Comparison of ENCODE assay signal across 14 cellular contexts in the genomic region with DNA sequence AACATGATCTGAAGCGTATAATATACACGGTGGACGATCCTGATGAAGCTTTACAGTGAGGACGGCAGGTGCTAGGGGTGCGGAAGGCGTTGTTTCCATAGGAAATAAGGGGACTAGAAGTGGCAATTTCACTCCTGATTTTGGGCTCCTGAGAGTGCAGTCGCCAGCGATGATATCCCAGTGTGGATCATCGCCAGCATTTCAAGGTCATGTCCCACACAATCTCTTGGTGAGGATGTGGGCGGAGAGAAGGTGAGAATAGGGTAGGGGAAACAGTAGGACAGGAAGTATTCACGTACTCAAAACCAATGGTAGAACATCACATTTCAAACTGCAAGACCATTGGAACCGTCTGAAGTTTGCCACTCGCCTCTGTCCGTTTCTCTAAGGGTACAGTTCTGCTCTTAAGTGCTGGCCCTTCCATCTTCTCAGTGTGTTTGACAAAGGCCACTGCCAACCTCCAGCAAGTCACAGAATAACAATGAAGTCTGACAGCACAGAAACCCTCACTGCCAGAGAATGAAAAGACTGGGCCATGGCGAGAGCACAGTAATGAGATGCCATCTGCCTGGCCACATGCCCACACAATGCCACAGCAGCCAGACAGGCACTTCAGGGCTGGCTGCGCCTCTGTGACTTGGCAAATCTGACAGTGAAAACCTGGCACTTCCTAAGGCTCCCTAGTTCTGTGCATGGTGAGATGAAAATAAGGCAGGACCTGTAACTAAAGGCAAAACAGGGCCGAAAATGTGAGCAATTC. TPM values are rescaled to one million over a fixed set of nuclear protein-coding genes. Genes with fewer than 3 reads are reported as not detected.
A peak's percentile ranks its signal among the peaks of the same experiment; 100 is the strongest.
DNase-seq lines count a peak whose midpoint lies in the region; ATAC-seq and TF ChIP-seq lines count a peak whose summit lies in the region.
"Had no signal": no experiment of that assay in that cellular context is flagged by ENCODE, and none has a peak within 500 bp of the region (broad histone marks: within the 10 kb centered on the region; RNA-seq: fewer than 3 reads in every experiment).

No MANE protein-coding gene starts in this region.

- no peaks in the 10 kb centered on the region for H3K27me3 ChIP-seq in psoas muscle (ENCODE audit: insufficient read depth in 3 of 3, low read length in 2 of 3)
- H3K27me3 ChIP-seq in effector memory CD4-positive, alpha-beta T cell (replicated peaks; ENCODE audit: control insufficient read depth, insufficient read depth, low read length, poor library complexity, severe bottlenecking): no peaks in the 10 kb centered on the region
- H3K27me3 ChIP-seq: neutrophil, SJSA1 had no signal

- no peak for TF ChIP-seq CTCF in psoas muscle (IDR thresholded peaks at IDR 0.05)

- DNase-seq in HUDEP-2 (lab: John Stamatoyannopoulos, UW; ENCODE audit: unreplicated experiment in 76 of 76) (peak in 46 of 76 experiments; percentile 6 to 63 (median 32)), NCI-H446 (lab: John Stamatoyannopoulos, UW) (peak; percentile 39 to 93), Right ventricle myocardium superior (peak; percentile 83), psoas muscle (peak; percentile 70 to 92), HK-2 (ENCODE audit: unreplicated experiment) (no peak), HCEC 1CT (no peak)
- DNase-seq in effector memory CD4-positive, alpha-beta T cell: no peak
- DNase-seq: central memory CD4-positive, alpha-beta T cell; KG1; NCI-H526 treated with DMSO at 0.1 percent for 48 hours had no signal

- ATAC-seq in Right ventricle myocardium superior (ENCODE audit: poor library complexity) (peak; percentile 64), psoas muscle (peak; percentile 74 to 82 (median 78)), GM21526 (IDR thresholded peaks at IDR 0.05; ENCODE audit: low FRiP score, unreplicated experiment) (no peak)
- ATAC-seq: activated T-helper 17 cell treated with anti-CD3 and anti-CD28 coated beads, Interleukin-2, amount 50 U/mL, for 72 hours had no signal

- no peaks in the 10 kb centered on the region for H3K9me3 ChIP-seq in psoas muscle
- H3K9me3 ChIP-seq in effector memory CD4-positive, alpha-beta T cell (ENCODE audit: control insufficient read depth, low read length): no peaks in the 10 kb centered on the region
- H3K9me3 ChIP-seq: neutrophil, SJSA1 had no signal

- H3K4me1 ChIP-seq in psoas muscle: peaks cover 41% of the 10 kb centered on the region
- H3K4me1 ChIP-seq in effector memory CD4-positive, alpha-beta T cell (ENCODE audit: control insufficient read depth, insufficient read depth, low read length, poor library complexity, severe bottlenecking): no peaks in the 10 kb centered on the region

- peaks cover 12 to 48% of the 10 kb centered on the region in 2 donors for H3K36me3 ChIP-seq in psoas muscle (ENCODE audit: insufficient read depth in 1 of 2, low read depth in 1 of 2)
- H3K36me3 ChIP-seq in effector memory CD4-positive, alpha-beta T cell (ENCODE audit: control insufficient read depth, insufficient read depth, low read length): peaks cover 43% of the 10 kb centered on the region

- no peak overlapping the region for H3K4me3 ChIP-seq in psoas muscle
- no peak overlapping the region for H3K4me3 ChIP-seq in effector memory CD4-positive, alpha-beta T cell (ENCODE audit: insufficient read depth, low read depth, low read length, poor library complexity, severe bottlenecking)
- H3K4me3 ChIP-seq: SJSA1 had no signal

- intact Hi-C loops in Right ventricle myocardium superior (cut with DNase I): no loop called here
- intact Hi-C loops in psoas muscle (cut with DNase I): no loop called here

- 41 to 54% (median 49%) methylated on average over 17 of the region's 17 CpGs for WGBS in psoas muscle, 3 donors

- H3K27ac ChIP-seq in psoas muscle: peak overlapping the region; percentile 59
- H3K27ac ChIP-seq in effector memory CD4-positive, alpha-beta T cell (ENCODE audit: insufficient read depth, low read length, poor library complexity, severe bottlenecking): no peak overlapping the region
- H3K27ac ChIP-seq: neutrophil, SJSA1 had no signal

RNA-seq across cellular contexts. Expression of gene PCSK9, which starts 27.9 kb away (rescaled TPM):
- total RNA-seq in Right ventricle myocardium superior (not detected), psoas muscle (not detected)
- under 1 TPM in 2 of 3 donors, not detected in 1; under 0.01 to 0.03 TPM for polyA plus RNA-seq in psoas muscle
- total RNA-seq: activated T-helper 17 cell treated with anti-CD3 and anti-CD28 coated beads, Interleukin-2, amount 50 U/mL, for 72 hours had no signal

Comparison
In these comparisons a context has a peak if more than half of its experiments do, and no peak if none do; other contexts are left out.
1. DNase-seq: peak in HUDEP-2 (46 of 76), NCI-H446 (2 of 2), Right ventricle myocardium superior (single experiment) and psoas muscle (2 of 2); none in effector memory CD4-positive, alpha-beta T cell (0 of 3), HK-2 (single experiment) and HCEC 1CT (single experiment).